Comparison of ENCODE assay signal across 20 cellular contexts in the genomic region with DNA sequence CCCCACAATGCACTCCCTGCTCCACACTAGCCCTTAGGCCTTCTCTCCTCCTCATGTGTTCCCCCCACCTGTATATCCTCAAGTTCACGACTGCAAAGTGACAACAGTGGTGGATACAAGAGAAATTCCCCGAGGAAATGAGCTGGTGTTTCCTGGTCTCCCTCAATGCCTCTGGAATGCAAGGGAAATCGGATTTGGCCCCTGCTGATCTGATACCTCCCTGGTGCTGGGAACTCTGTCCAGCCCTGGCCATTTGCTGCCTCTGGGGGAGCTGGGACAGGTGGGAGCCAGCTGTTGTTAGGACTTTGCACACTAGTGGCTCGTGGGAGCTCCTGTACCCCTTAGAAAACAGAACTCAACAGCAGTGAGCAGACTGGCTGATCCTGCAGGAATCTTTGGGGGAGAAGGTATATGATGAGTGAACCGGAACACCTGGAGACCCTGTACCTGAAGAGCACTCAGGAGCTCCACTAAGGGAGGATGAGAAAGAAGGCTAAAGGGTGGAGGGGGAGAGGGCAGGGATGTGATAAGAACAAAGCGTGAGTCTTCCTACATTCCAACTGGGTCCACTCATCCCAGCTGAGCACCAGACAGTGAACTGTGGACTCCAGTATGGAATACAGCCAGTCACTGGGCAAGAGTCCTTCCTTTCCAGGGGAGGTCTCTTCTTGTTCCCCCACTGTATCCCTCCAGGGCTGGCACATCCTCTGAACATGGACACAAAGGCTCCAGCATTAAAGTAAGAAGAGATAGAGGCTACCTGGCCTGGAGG.
DNase-seq lines count a peak whose midpoint lies in the region; ATAC-seq and TF ChIP-seq lines count a peak whose summit lies in the region.
"Had no signal": no experiment of that assay in that cellular context is flagged by ENCODE, and none has a peak within 500 bp of the region (broad histone marks: within the 10 kb centered on the region; RNA-seq: fewer than 3 reads in every experiment).

No MANE protein-coding gene starts in this region.

- ATAC-seq in Right ventricle myocardium superior (ENCODE audit: poor library complexity) (peak; percentile 18), body of pancreas (peak; percentile 59)
- ATAC-seq: activated CD4-positive, CD25-positive, alpha-beta regulatory T cell treated with anti-CD3 and anti-CD28 coated beads, Interleukin-2, amount 50 U/mL, for 24 hours; esophagus mucosa; GM12878 had no signal

- H3K4me1 ChIP-seq in right atrium auricular region (peaks cover 0 to 41% of the 10 kb centered on the region in 2 donors), body of pancreas (peaks cover 49% of the 10 kb centered on the region)
- H3K4me1 ChIP-seq in effector memory CD4-positive, alpha-beta T cell (ENCODE audit: control insufficient read depth, insufficient read depth, low read length, poor library complexity, severe bottlenecking) = no peaks in the 10 kb centered on the region

- H3K27ac Mint-ChIP-seq in type B pancreatic cell = peak overlapping the region; percentile 25
- H3K27ac Mint-ChIP-seq: CD4-positive, alpha-beta memory T cell; T-helper 1 cell treated with Interleukin-12 subunit alpha and Interleukin-12 subunit beta and Interleukin-4 antibody, amounts not matched to agents 30 μg/mL and 1 μg/mL, for 36 hours had no signal

- TF ChIP-seq POLR2A in body of pancreas (IDR thresholded peaks at IDR 0.05) = no peak

- H3K27me3 ChIP-seq in right atrium auricular region = no peaks in the 10 kb centered on the region
- H3K27me3 ChIP-seq in body of pancreas = no peaks in the 10 kb centered on the region
- no peaks in the 10 kb centered on the region for H3K27me3 ChIP-seq in effector memory CD4-positive, alpha-beta T cell (replicated peaks; ENCODE audit: control insufficient read depth, insufficient read depth, low read length, poor library complexity, severe bottlenecking)

- H3K4me3 ChIP-seq in right atrium auricular region = no peak overlapping the region
- H3K4me3 ChIP-seq in body of pancreas = no peak overlapping the region
- H3K4me3 ChIP-seq in effector memory CD4-positive, alpha-beta T cell (ENCODE audit: insufficient read depth, low read depth, low read length, poor library complexity, severe bottlenecking) = no peak overlapping the region
- H3K4me3 ChIP-seq: GM12878, lung had no signal

- H3K27me3 Mint-ChIP-seq in type B pancreatic cell = no peaks in the 10 kb centered on the region

- H3K4me3 Mint-ChIP-seq in type B pancreatic cell = no peak overlapping the region
- H3K4me3 Mint-ChIP-seq: CD4-positive, alpha-beta memory T cell; H9; neural crest cell; T-helper 1 cell treated with Interleukin-12 subunit alpha and Interleukin-12 subunit beta and Interleukin-4 antibody, amounts not matched to agents 30 μg/mL and 1 μg/mL, for 36 hours had no signal

- H3K9me3 Mint-ChIP-seq in type B pancreatic cell = no peaks in the 10 kb centered on the region
- H3K9me3 Mint-ChIP-seq: CD4-positive, alpha-beta memory T cell; H9; neural crest cell; T-helper 1 cell treated with Interleukin-12 subunit alpha and Interleukin-12 subunit beta and Interleukin-4 antibody, amounts not matched to agents 30 μg/mL and 1 μg/mL, for 36 hours had no signal

- 44 to 46% methylated on average over 6 of the region's 6 CpGs for WGBS in body of pancreas, 2 donors

- DNase-seq in Right ventricle myocardium superior = no peak
- no peak for DNase-seq in right atrium auricular region (ENCODE audit: low spot score)
- DNase-seq in body of pancreas = peak in 1 of 4 donors; percentile 38
- peak; percentile 77 for DNase-seq in kidney tubule cell (ENCODE audit: low spot score)
- DNase-seq in type B pancreatic cell (ENCODE audit: extremely low spot score, unreplicated experiment) = no peak
- DNase-seq in activated CD4-positive, alpha-beta T cell treated with anti-CD3 and anti-CD28 coated beads for 48 hours = no peak
- no peak for DNase-seq in SKM-1 (lab: John Stamatoyannopoulos, UW; ENCODE audit: unreplicated experiment)
- no peak for DNase-seq in effector memory CD4-positive, alpha-beta T cell
- DNase-seq: 8988T; CD4-positive, alpha-beta memory T cell; cortex of kidney; H9; MM.1S; NCI-H2081 had no signal

- TF ChIP-seq CTCF in right atrium auricular region (IDR thresholded peaks at IDR 0.05) (no peak), body of pancreas (IDR thresholded peaks at IDR 0.05) (no peak), type B pancreatic cell (conservative IDR thresholded peaks at IDR 0.05) (no peak)

- H3K36me3 Mint-ChIP-seq in type B pancreatic cell = peaks cover 22% of the 10 kb centered on the region
- H3K36me3 Mint-ChIP-seq: CD4-positive, alpha-beta memory T cell had no signal

- H3K9me3 ChIP-seq in right atrium auricular region = no peaks in the 10 kb centered on the region
- no peaks in the 10 kb centered on the region for H3K9me3 ChIP-seq in body of pancreas
- H3K9me3 ChIP-seq in effector memory CD4-positive, alpha-beta T cell (ENCODE audit: control insufficient read depth, low read length) = no peaks in the 10 kb centered on the region

- H3K36me3 ChIP-seq in right atrium auricular region (no peaks in the 10 kb centered on the region), body of pancreas (replicated peaks in 1 of 2; ENCODE audit: insufficient read depth in 1 of 2, low read depth in 2 of 2) (no peaks in the 10 kb centered on the region)
- H3K36me3 ChIP-seq in effector memory CD4-positive, alpha-beta T cell (ENCODE audit: control insufficient read depth, insufficient read depth, low read length) = no peaks in the 10 kb centered on the region

- intact Hi-C loops in Right ventricle myocardium superior (cut with DNase I) = no loop called here
- intact Hi-C loops in body of pancreas (cut with DNase I) = no loop called here

- H3K27ac ChIP-seq in right atrium auricular region = no peak overlapping the region
- peak overlapping the region in 1 of 4 donors; percentile 34 for H3K27ac ChIP-seq in body of pancreas
- H3K27ac ChIP-seq in effector memory CD4-positive, alpha-beta T cell (ENCODE audit: insufficient read depth, low read length, poor library complexity, severe bottlenecking) = no peak overlapping the region

- peaks cover 70% of the 10 kb centered on the region for H3K4me1 Mint-ChIP-seq in type B pancreatic cell (ENCODE audit: unreplicated experiment)
- H3K4me1 Mint-ChIP-seq: CD4-positive, alpha-beta memory T cell had no signal
